15 cellular contexts compared by ENCODE assay signal in the genomic region with DNA sequence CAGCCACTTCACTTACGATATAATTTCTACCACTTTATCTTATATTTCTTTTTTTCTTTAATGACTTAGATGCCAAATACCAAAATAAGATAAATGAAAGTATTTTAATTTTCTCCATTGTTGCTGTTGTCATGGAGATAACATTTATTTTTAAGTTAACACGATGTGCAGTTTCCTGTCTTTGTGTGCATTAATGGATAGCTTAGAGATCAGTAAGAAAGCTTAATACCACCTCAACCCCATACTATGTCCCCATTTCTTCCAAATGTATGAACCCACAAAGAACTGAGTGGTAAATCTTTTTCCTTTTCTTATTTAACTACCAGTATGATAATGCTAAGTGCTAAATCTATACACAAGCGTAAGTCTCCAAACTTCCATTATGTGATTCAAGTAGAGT.
"Had no signal": no experiment of that assay in that cellular context is flagged by ENCODE, and none has a peak within 500 bp of the region (broad histone marks: within the 10 kb centered on the region; RNA-seq: fewer than 3 reads in every experiment).

No MANE protein-coding gene starts in this region.

- H3K27me3 Mint-ChIP-seq: activated B cell treated with CpG ODN at 0.5 μM for 24 hours; activated CD4-positive, alpha-beta T cell treated with anti-CD3 and anti-CD28 coated beads, Interleukin-2, amount 10 ng/mL, durations not matched to agents 7 days and 5 days had no signal

- H3K9me3 Mint-ChIP-seq: activated B cell treated with CpG ODN at 0.5 μM for 24 hours; activated CD4-positive, alpha-beta T cell treated with anti-CD3 and anti-CD28 coated beads, Interleukin-2, amount 10 ng/mL, durations not matched to agents 7 days and 5 days; activated T-cell treated with anti-CD3 and anti-CD28 coated beads, Interleukin-2, amount 50 U/mL, for 4 hours; nephron progenitor cell; T-helper 2 cell treated with Interferon-gamma antibody and Interleukin-4, amounts not matched to agents 5 μg/mL and 100 μg/mL, for 36 hours had no signal

- DNase-seq: activated B cell treated with CpG ODN at 0.5 μM for 24 hours; activated CD4-positive, alpha-beta T cell treated with anti-CD3 and anti-CD28 coated beads, Interleukin-2, amount 10 ng/mL, durations not matched to agents 7 days and 5 days; activated effector memory CD4-positive, alpha-beta T cell treated with anti-CD3 and anti-CD28 coated beads, Interleukin-2, amount 50 U/mL, for 16 hours; activated T-cell treated with anti-CD3 and anti-CD28 coated beads, Interleukin-2, amount 50 U/mL, for 4 hours; hypothalamus; left ventricle myocardium inferior; mesenchymal stem cell; nephron progenitor cell; occipital lobe; right cardiac atrium; stimulated activated CD4-positive, alpha-beta T cell treated with anti-CD3 and anti-CD28 coated beads, Interleukin-15, amount 100 ng/mL, for 24 hours; stimulated activated CD4-positive, alpha-beta T cell treated with anti-CD3 and anti-CD28 coated beads, Interleukin-4, amount 100 ng/mL, for 24 hours; stimulated activated naive CD4-positive, alpha-beta T cell; upper lobe of left lung had no signal

- H3K27ac Mint-ChIP-seq: activated B cell treated with CpG ODN at 0.5 μM for 24 hours; activated CD4-positive, alpha-beta T cell treated with anti-CD3 and anti-CD28 coated beads, Interleukin-2, amount 10 ng/mL, durations not matched to agents 7 days and 5 days; nephron progenitor cell; T-helper 2 cell treated with Interferon-gamma antibody and Interleukin-4, amounts not matched to agents 5 μg/mL and 100 μg/mL, for 36 hours had no signal

- H3K4me3 Mint-ChIP-seq: activated B cell treated with CpG ODN at 0.5 μM for 24 hours; activated CD4-positive, alpha-beta T cell treated with anti-CD3 and anti-CD28 coated beads, Interleukin-2, amount 10 ng/mL, durations not matched to agents 7 days and 5 days; activated T-cell treated with anti-CD3 and anti-CD28 coated beads, Interleukin-2, amount 50 U/mL, for 4 hours; nephron progenitor cell; T-helper 2 cell treated with Interferon-gamma antibody and Interleukin-4, amounts not matched to agents 5 μg/mL and 100 μg/mL, for 36 hours had no signal

- H3K4me1 Mint-ChIP-seq: activated B cell treated with CpG ODN at 0.5 μM for 24 hours, nephron progenitor cell had no signal
